Comparison of ENCODE assay signal across 15 cellular contexts in genomic region chr7:91537260-91538152, GRCh38.
"Had no signal": no experiment of that assay in that cellular context is flagged by ENCODE, and none has a peak within 500 bp of the region (broad histone marks: within the 10 kb centered on the region; RNA-seq: fewer than 3 reads in every experiment).

No MANE protein-coding gene starts in this region.

- H3K27me3 ChIP-seq: cardiac muscle cell, colonic mucosa, upper lobe of right lung had no signal

- H3K4me3 ChIP-seq: cardiac muscle cell, colonic mucosa, mucosa of descending colon, upper lobe of right lung had no signal

- H3K4me1 ChIP-seq: colonic mucosa, upper lobe of right lung had no signal

- DNase-seq: activated CD4-positive, alpha-beta memory T cell treated with anti-CD3 and anti-CD28 coated beads, Interleukin-2, amount 10 ng/mL, durations not matched to agents 7 days and 5 days; activated CD4-positive, alpha-beta T cell treated with anti-CD3 and anti-CD28 coated beads for 36 hours; activated naive CD8-positive, alpha-beta T cell treated with anti-CD3 and anti-CD28 coated beads, Interleukin-2, amount 50 U/mL, for 24 hours; activated T-cell treated with anti-CD3 and anti-CD28 coated beads, Interleukin-2, amount 50 U/mL, for 48 hours; colonic mucosa; effector CD4-positive, alpha-beta T cell; foreskin melanocyte; mammary epithelial cell; mucosa of descending colon; naive thymus-derived CD8-positive, alpha-beta T cell; occipital lobe; stimulated activated CD4-positive, alpha-beta T cell treated with anti-CD3 and anti-CD28 coated beads, Interleukin-4, amount 100 ng/mL, for 24 hours; upper lobe of right lung had no signal

- H3K27ac ChIP-seq: cardiac muscle cell, colonic mucosa, upper lobe of right lung had no signal

- H3K9me3 ChIP-seq: colonic mucosa, mucosa of descending colon, upper lobe of right lung had no signal

- ATAC-seq: activated CD4-positive, alpha-beta T cell treated with anti-CD3 and anti-CD28 coated beads for 36 hours; activated naive CD8-positive, alpha-beta T cell treated with anti-CD3 and anti-CD28 coated beads, Interleukin-2, amount 50 U/mL, for 24 hours; left lobe of liver; mucosa of descending colon; naive thymus-derived CD8-positive, alpha-beta T cell; upper lobe of right lung had no signal

- H3K36me3 ChIP-seq: cardiac muscle cell, colonic mucosa, upper lobe of right lung had no signal
